Comparison of ENCODE assay signal across 8 cellular contexts in genomic region chr1:232630894-232631195, GRCh38. TPM values are rescaled to one million over a fixed set of nuclear protein-coding genes. Genes with fewer than 3 reads are reported as not detected.
A peak's percentile ranks its signal among the peaks of the same experiment; 100 is the strongest.
DNase-seq lines count a peak whose midpoint lies in the region; ATAC-seq and TF ChIP-seq lines count a peak whose summit lies in the region.

No MANE protein-coding gene starts in this region.

- H3K27me3 Mint-ChIP-seq in activated T-helper 1 cell treated with anti-CD3 and anti-CD28 coated beads, Interleukin-12 subunit alpha, Interleukin-12 subunit beta, Interleukin-2, Interleukin-4 antibody, amounts not matched to agents 30 ng/mL and 10 ng/mL and 1 ng/mL, durations not matched to agents 14 hours and 24 hours and 36 hours (ENCODE audit: insufficient read depth): peaks cover 52% of the 10 kb centered on the region
- H3K27me3 Mint-ChIP-seq in stimulated activated naive CD8-positive, alpha-beta T cell treated with anti-CD3 and anti-CD28 coated beads, Interleukin-15, amount 100 ng/mL, for 72 hours: peaks cover 35% of the 10 kb centered on the region

- H3K4me2 ChIP-seq in SK-N-SH: peak overlapping the region; percentile 95

- 8% methylated on average over 8 of the region's 8 CpGs for WGBS in SK-N-SH (ENCODE audit: low lambda C conversion rate)

- peak overlapping the region; percentile 88 for H3K4me3 Mint-ChIP-seq in activated T-helper 1 cell treated with anti-CD3 and anti-CD28 coated beads, Interleukin-12 subunit alpha, Interleukin-12 subunit beta, Interleukin-2, Interleukin-4 antibody, amounts not matched to agents 30 ng/mL and 10 ng/mL and 1 ng/mL, durations not matched to agents 14 hours and 24 hours and 36 hours
- peak overlapping the region; percentile 94 for H3K4me3 Mint-ChIP-seq in stimulated activated naive CD8-positive, alpha-beta T cell treated with anti-CD3 and anti-CD28 coated beads, Interleukin-15, amount 100 ng/mL, for 72 hours

- DNase-seq in SK-N-SH (no peak), DMS153 (lab: John Stamatoyannopoulos, UW) (no peak), RPMI8226 (no peak)
- DNase-seq in activated T-helper 1 cell treated with anti-CD3 and anti-CD28 coated beads, Interleukin-12 subunit alpha, Interleukin-12 subunit beta, Interleukin-2, Interleukin-4 antibody, amounts not matched to agents 30 ng/mL and 10 ng/mL and 1 ng/mL, durations not matched to agents 14 hours and 24 hours and 36 hours (ENCODE audit: low spot score): no peak
- no peak for DNase-seq in stimulated activated naive CD8-positive, alpha-beta T cell treated with anti-CD3 and anti-CD28 coated beads, Interleukin-15, amount 100 ng/mL, for 72 hours

- H3K9me2 ChIP-seq in SK-N-SH: no peaks in the 10 kb centered on the region

- no peak overlapping the region for H3K27ac Mint-ChIP-seq in activated T-helper 1 cell treated with anti-CD3 and anti-CD28 coated beads, Interleukin-12 subunit alpha, Interleukin-12 subunit beta, Interleukin-2, Interleukin-4 antibody, amounts not matched to agents 30 ng/mL and 10 ng/mL and 1 ng/mL, durations not matched to agents 14 hours and 24 hours and 36 hours
- peak overlapping the region; percentile 42 to 66 for H3K27ac Mint-ChIP-seq in stimulated activated naive CD8-positive, alpha-beta T cell treated with anti-CD3 and anti-CD28 coated beads, Interleukin-15, amount 100 ng/mL, for 72 hours

- H4K20me1 ChIP-seq in SK-N-SH (ENCODE audit: insufficient read depth): no peaks in the 10 kb centered on the region

- H3K27ac ChIP-seq in SK-N-SH (ENCODE audit: low read depth in 2 of 2, low read length in 1 of 2): no peak overlapping the region; a peak in 1 of 4 replicates

- H3K4me1 Mint-ChIP-seq in activated T-helper 1 cell treated with anti-CD3 and anti-CD28 coated beads, Interleukin-12 subunit alpha, Interleukin-12 subunit beta, Interleukin-2, Interleukin-4 antibody, amounts not matched to agents 30 ng/mL and 10 ng/mL and 1 ng/mL, durations not matched to agents 14 hours and 24 hours and 36 hours (ENCODE audit: low read depth): peaks cover 38% of the 10 kb centered on the region
- H3K4me1 Mint-ChIP-seq in stimulated activated naive CD8-positive, alpha-beta T cell treated with anti-CD3 and anti-CD28 coated beads, Interleukin-15, amount 100 ng/mL, for 72 hours: peaks cover 34% of the 10 kb centered on the region

- H3K27me3 ChIP-seq in SK-N-SH (ENCODE audit: insufficient read depth): peaks cover 9% of the 10 kb centered on the region; the same call in 1 of the 2 replicates

- no peak overlapping the region for H2AFZ ChIP-seq in SK-N-SH (ENCODE audit: low read depth)

- H3K9me3 Mint-ChIP-seq in activated T-helper 1 cell treated with anti-CD3 and anti-CD28 coated beads, Interleukin-12 subunit alpha, Interleukin-12 subunit beta, Interleukin-2, Interleukin-4 antibody, amounts not matched to agents 30 ng/mL and 10 ng/mL and 1 ng/mL, durations not matched to agents 14 hours and 24 hours and 36 hours: no peaks in the 10 kb centered on the region
- no peaks in the 10 kb centered on the region for H3K9me3 Mint-ChIP-seq in stimulated activated naive CD8-positive, alpha-beta T cell treated with anti-CD3 and anti-CD28 coated beads, Interleukin-15, amount 100 ng/mL, for 72 hours

- H3K4me3 ChIP-seq in SK-N-SH (ENCODE audit: low read depth in 2 of 2, low read length in 1 of 2): peak overlapping the region; percentile 68
- peak overlapping the region; percentile 67 for H3K4me3 ChIP-seq in iPS-18c (ENCODE audit: insufficient read depth, low read depth, low read length)

- no peaks in the 10 kb centered on the region for H3K79me2 ChIP-seq in SK-N-SH (ENCODE audit: insufficient read depth)

- no peak for ATAC-seq in SK-N-SH treated with all-trans-retinoic acid at 6 μM for 48 hours
- no peak for ATAC-seq in stimulated activated naive CD8-positive, alpha-beta T cell treated with anti-CD3 and anti-CD28 coated beads, Interleukin-15, amount 100 ng/mL, for 72 hours
- no peak for ATAC-seq in GM21529 (IDR thresholded peaks at IDR 0.05; ENCODE audit: unreplicated experiment)

- H3K9ac ChIP-seq in SK-N-SH: 0 out of 2 replicates have a peak overlapping the region, but pooled peaks have one; percentile 45

- peaks cover 0 to 8% of the 10 kb centered on the region in 2 experiments; a peak in 2 of 4 replicates for H3K4me1 ChIP-seq in SK-N-SH (ENCODE audit: control insufficient read depth in 1 of 2, insufficient read depth in 2 of 2, low read depth in 1 of 2, low read length in 1 of 2)

- TF ChIP-seq EP300 in SK-N-SH (IDR thresholded peaks at IDR 0.05; ENCODE audit: borderline replicate concordance in 1 of 2, low read depth in 1 of 2, low read length in 1 of 2): no peak

- POLR2A ChIA-PET in SK-N-SH (lab: Yijun Ruan, JAX): no interaction called here

- no peak for TF ChIP-seq CTCF in SK-N-SH (IDR thresholded peaks at IDR 0.05)

- intact Hi-C loops in activated T-helper 1 cell treated with anti-CD3 and anti-CD28 coated beads, Interleukin-12 subunit alpha, Interleukin-12 subunit beta, Interleukin-2, Interleukin-4 antibody, amounts not matched to agents 30 ng/mL and 10 ng/mL and 1 ng/mL, durations not matched to agents 14 hours and 24 hours and 36 hours (cut with micrococcal nuclease): loop anchor here (2.0 to 10.0 kb wide), 5 partner anchors 102 to 664 kb away; partner anchors contain the start of gene PCNX2

- TF ChIP-seq RAD21 in SK-N-SH (IDR thresholded peaks at IDR 0.05; ENCODE audit: low read length): no peak

- H3K9me3 ChIP-seq in SK-N-SH (no peaks in the 10 kb centered on the region), iPS-18c (ENCODE audit: control insufficient read depth, insufficient read depth, low read length) (no peaks in the 10 kb centered on the region)

- no peaks in the 10 kb centered on the region for H3K36me3 Mint-ChIP-seq in activated T-helper 1 cell treated with anti-CD3 and anti-CD28 coated beads, Interleukin-12 subunit alpha, Interleukin-12 subunit beta, Interleukin-2, Interleukin-4 antibody, amounts not matched to agents 30 ng/mL and 10 ng/mL and 1 ng/mL, durations not matched to agents 14 hours and 24 hours and 36 hours (ENCODE audit: low read depth)

- peaks cover 8% of the 10 kb centered on the region for H3F3A ChIP-seq in SK-N-SH (replicated peaks; ENCODE audit: insufficient read depth)

- CTCF ChIA-PET in SK-N-SH (lab: Yijun Ruan, JAX): interaction anchor here (0.7 to 2.4 kb wide), 7 partner anchors 10 to 1635 kb away, joined by 3 to 15 read pairs (median 4); no protein-coding TSS in a partner anchor

- H3K36me3 ChIP-seq in SK-N-SH (replicated peaks in 1 of 2; ENCODE audit: control insufficient read depth in 1 of 2, insufficient read depth in 2 of 2, low read length in 1 of 2): no peaks in the 10 kb centered on the region

TF ChIP-seq in SK-N-SH, 30 proteins besides CTCF, POLR2A, EP300 and RAD21 (continues in another document):
- TF ChIP-seq USF2 (IDR thresholded peaks at IDR 0.05; ENCODE audit: borderline replicate concordance, low read depth, low read length) (no peak), NFIC (IDR thresholded peaks at IDR 0.05; ENCODE audit: borderline replicate concordance) (no peak), SMC3 (IDR thresholded peaks at IDR 0.05; ENCODE audit: low read depth, low read length) (no peak), MAX (IDR thresholded peaks at IDR 0.05; ENCODE audit: low read depth) (no peak)

TF ChIP-seq in SK-N-SH treated with all-trans-retinoic acid at 6 μM for 48 hours, 23 proteins besides CTCF, POLR2A, EP300 and RAD21 (continues in another document):
- no peak for TF ChIP-seq TCF4 (CRISPR knock-in tag; IDR thresholded peaks at IDR 0.05; ENCODE audit: borderline replicate concordance)
- no peak for TF ChIP-seq ARNTL (CRISPR knock-in tag; IDR thresholded peaks at IDR 0.05; ENCODE audit: borderline replicate concordance, low read depth)
- TF ChIP-seq ISL1 (CRISPR knock-in tag; IDR thresholded peaks at IDR 0.05): no peak
- no peak for TF ChIP-seq PATZ1 (CRISPR knock-in tag; IDR thresholded peaks at IDR 0.05; ENCODE audit: borderline replicate concordance)
- no peak for TF ChIP-seq RARB (CRISPR knock-in tag; IDR thresholded peaks at IDR 0.05)
- TF ChIP-seq ZNF565 (CRISPR knock-in tag; conservative IDR thresholded peaks at IDR 0.05; ENCODE audit: low read depth): no peak
- no peak for TF ChIP-seq PPARA (CRISPR knock-in tag; IDR thresholded peaks at IDR 0.05; ENCODE audit: borderline replicate concordance)
- TF ChIP-seq CREB5 (CRISPR knock-in tag; IDR thresholded peaks at IDR 0.05; ENCODE audit: low read depth): no peak
- TF ChIP-seq BACH2 (CRISPR knock-in tag; IDR thresholded peaks at IDR 0.05; ENCODE audit: borderline replicate concordance): no peak
- no peak for TF ChIP-seq GLIS3 (CRISPR knock-in tag; IDR thresholded peaks at IDR 0.05)
- no peak for TF ChIP-seq SNAI2 (CRISPR knock-in tag; IDR thresholded peaks at IDR 0.05)

RNA-seq across cellular contexts. Expression of gene SIPA1L2, which starts 0.9 kb away (rescaled TPM):
- 0.48 and 0.55 TPM in 2 replicates for polyA plus RNA-seq in SK-N-SH (2012; rRNA removed)
- 0.57 and 0.69 TPM in 2 replicates for polyA plus RNA-seq in SK-N-SH (2012; cell fraction: cytosol; rRNA removed)
- polyA plus RNA-seq in SK-N-SH (2012; cell fraction: nucleus; rRNA removed): 1.0 and 1.3 TPM in 2 replicates
- 2.3 and 2.6 TPM in 2 replicates for total RNA-seq in activated T-helper 1 cell treated with anti-CD3 and anti-CD28 coated beads, Interleukin-12 subunit alpha, Interleukin-12 subunit beta, Interleukin-2, Interleukin-4 antibody, amounts not matched to agents 30 ng/mL and 10 ng/mL and 1 ng/mL, durations not matched to agents 14 hours and 24 hours and 36 hours
